17 cellular contexts compared by ENCODE assay signal in the genomic region with DNA sequence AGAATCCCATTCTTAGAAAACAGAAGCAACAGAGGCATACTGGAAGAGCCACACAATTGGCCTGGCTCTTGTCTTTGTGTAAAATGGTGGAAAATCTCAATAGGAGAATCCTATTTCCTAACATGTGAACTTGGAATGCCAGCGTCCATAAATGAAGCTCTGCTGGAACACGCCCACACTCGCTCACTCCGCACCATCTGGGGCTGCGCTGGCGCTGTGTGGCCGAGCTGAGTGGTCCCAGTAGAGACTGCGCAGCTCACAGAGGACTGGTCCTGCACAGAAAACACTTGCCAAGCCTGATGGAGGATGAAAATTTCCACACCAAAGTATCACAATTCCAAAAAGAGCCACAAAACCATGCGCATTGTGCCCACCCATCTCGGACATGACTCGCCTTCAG.
"Had no signal": no experiment of that assay in that cellular context is flagged by ENCODE, and none has a peak within 500 bp of the region (broad histone marks: within the 10 kb centered on the region; RNA-seq: fewer than 3 reads in every experiment).

No MANE protein-coding gene starts in this region.

- H3K9me3 ChIP-seq: ascending aorta, colonic mucosa, gastrocnemius medialis, mucosa of descending colon, ovary, thoracic aorta had no signal

- H3K4me3 ChIP-seq: ascending aorta, colonic mucosa, gastrocnemius medialis, lung, mucosa of descending colon, ovary, thoracic aorta had no signal

- H3K4me1 Mint-ChIP-seq: activated naive CD8-positive, alpha-beta T cell treated with anti-CD3 and anti-CD28 coated beads, Interleukin-2, amount 50 U/mL, for 24 hours; T-cell had no signal

- ATAC-seq: activated naive CD8-positive, alpha-beta T cell treated with anti-CD3 and anti-CD28 coated beads, Interleukin-2, amount 50 U/mL, for 24 hours; gastrocnemius medialis; mucosa of descending colon; natural killer cell treated with Interleukin-12 subunit alpha and Interleukin-12 subunit beta and Interleukin-15 and Interleukin-18, amount 100 ng/mL, for 72 hours; stimulated activated naive CD8-positive, alpha-beta T cell treated with anti-CD3 and anti-CD28 coated beads, Interleukin-15, Interleukin-2, amounts not matched to agents 100 U/mL and 50 U/mL, for 24 hours; T-cell had no signal

- H3K4me3 Mint-ChIP-seq: activated naive CD8-positive, alpha-beta T cell treated with anti-CD3 and anti-CD28 coated beads, Interleukin-2, amount 50 U/mL, for 24 hours; natural killer cell treated with Interleukin-12 subunit alpha and Interleukin-12 subunit beta and Interleukin-15 and Interleukin-18, amount 100 ng/mL, for 72 hours; T-cell had no signal

- H3K27ac ChIP-seq: ascending aorta, colonic mucosa, epithelial cell of prostate, gastrocnemius medialis, ovary, thoracic aorta had no signal

- H3K36me3 Mint-ChIP-seq: natural killer cell treated with Interleukin-12 subunit alpha and Interleukin-12 subunit beta and Interleukin-15 and Interleukin-18, amount 100 ng/mL, for 72 hours; T-cell had no signal

- DNase-seq: activated CD4-positive, alpha-beta T cell treated with anti-CD3 and anti-CD28 coated beads for 48 hours; activated naive CD4-positive, alpha-beta T cell treated with Interleukin-2 at 50 U/mL for 16 hours; activated naive CD8-positive, alpha-beta T cell treated with anti-CD3 and anti-CD28 coated beads, Interleukin-2, amount 50 U/mL, for 24 hours; colonic mucosa; effector memory CD4-positive, alpha-beta T cell; gastrocnemius medialis; mucosa of descending colon; ovary; stimulated activated CD4-positive, alpha-beta T cell treated with anti-CD3 and anti-CD28 coated beads, Interleukin-4, amount 100 ng/mL, for 1 hour; stimulated activated CD8-positive, alpha-beta memory T cell treated with anti-CD3 and anti-CD28 coated beads, Interleukin-4, amount 100 ng/mL, for 48 hours; stimulated activated naive CD8-positive, alpha-beta T cell treated with anti-CD3 and anti-CD28 coated beads, Interleukin-15, Interleukin-2, amounts not matched to agents 100 U/mL and 50 U/mL, for 24 hours; T-cell had no signal

- H3K27ac Mint-ChIP-seq: activated naive CD8-positive, alpha-beta T cell treated with anti-CD3 and anti-CD28 coated beads, Interleukin-2, amount 50 U/mL, for 24 hours; natural killer cell treated with Interleukin-12 subunit alpha and Interleukin-12 subunit beta and Interleukin-15 and Interleukin-18, amount 100 ng/mL, for 72 hours; T-cell had no signal

- H3K9me3 Mint-ChIP-seq: activated naive CD8-positive, alpha-beta T cell treated with anti-CD3 and anti-CD28 coated beads, Interleukin-2, amount 50 U/mL, for 24 hours; natural killer cell treated with Interleukin-12 subunit alpha and Interleukin-12 subunit beta and Interleukin-15 and Interleukin-18, amount 100 ng/mL, for 72 hours; T-cell had no signal

- H3K27me3 ChIP-seq: ascending aorta, colonic mucosa, ovary had no signal

- H3K27me3 Mint-ChIP-seq: activated naive CD8-positive, alpha-beta T cell treated with anti-CD3 and anti-CD28 coated beads, Interleukin-2, amount 50 U/mL, for 24 hours had no signal

- H3K4me1 ChIP-seq: colonic mucosa, gastrocnemius medialis had no signal

- H3K36me3 ChIP-seq: colonic mucosa, ovary had no signal
